In the genomic region with DNA sequence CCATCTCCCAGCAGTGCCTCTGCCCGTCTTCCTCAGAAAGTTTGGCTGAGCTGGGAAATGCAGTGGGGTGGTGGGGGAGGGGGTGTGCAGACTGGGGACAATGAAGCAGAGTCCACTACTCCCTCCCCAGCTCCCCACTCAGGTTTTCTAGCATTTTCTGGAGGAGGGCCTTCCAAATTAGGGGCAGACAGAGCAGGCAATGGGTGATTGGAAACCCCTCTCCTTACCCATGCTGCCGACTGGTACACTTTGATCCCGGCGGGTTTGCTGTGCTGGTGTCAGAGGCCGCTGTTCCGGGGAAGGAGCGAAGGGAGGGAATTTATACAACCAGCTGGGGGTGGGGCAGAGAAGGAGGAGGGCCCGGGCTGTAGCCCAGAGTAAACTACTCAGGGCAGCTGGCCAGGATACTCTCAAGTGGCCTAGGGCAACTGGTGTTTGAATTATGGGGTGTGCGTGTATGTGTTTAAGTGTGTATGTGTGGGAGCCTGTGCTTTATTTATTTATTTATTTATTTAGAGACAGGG, we compare ENCODE assay signal across 8 cellular contexts. TPM values are rescaled to one million over a fixed set of nuclear protein-coding genes. Genes with fewer than 3 reads are reported as not detected.
DNase-seq lines count a peak whose midpoint lies in the region; ATAC-seq and TF ChIP-seq lines count a peak whose summit lies in the region.

A gene (minus strand): TSS at position 295 of the 524 bp plus-strand sequence. CDS start 64 bp downstream, at position 231.

- H3K23ac ChIP-seq in mesenchymal stem cell (ENCODE audit: low read length in 2 of 2) = no peak within 1 kb of the TSS

- H3K4me1 ChIP-seq in mesenchymal stem cell (ENCODE audit: control insufficient read depth, insufficient read depth, low read depth, low read length) = peaks cover 20% of the 10 kb centered on the region
- peaks cover 33 to 52% (median 42%) of the 10 kb centered on the region in 4 donors for H3K4me1 ChIP-seq in upper lobe of left lung

- peaks cover 7 to 21% of the 10 kb centered on the region in 2 experiments for H3K36me3 ChIP-seq in mesenchymal stem cell (ENCODE audit: control insufficient read depth in 1 of 2, insufficient read depth in 2 of 2, low read depth in 1 of 2, low read length in 2 of 2)
- peaks cover 0 to 15% (median 4%) of the 10 kb centered on the region in 4 donors for H3K36me3 ChIP-seq in upper lobe of left lung

- H3K18ac ChIP-seq in mesenchymal stem cell (ENCODE audit: low read depth in 1 of 2, low read length in 2 of 2) = peak within 1 kb of the TSS; percentile 37 to 78

- TF ChIP-seq EP300 in upper lobe of left lung (IDR thresholded peaks at IDR 0.05) = peak in 1 of 4 donors; percentile 23

- peak within 1 kb of the TSS; percentile 55 for H2BK120ac ChIP-seq in mesenchymal stem cell (ENCODE audit: low read depth, low read length)

- ATAC-seq in upper lobe of left lung (ENCODE audit: low FRiP score in 2 of 2) = peak; percentile 84 to 85
- ATAC-seq in HG02938 (IDR thresholded peaks at IDR 0.05; ENCODE audit: unreplicated experiment) = no peak
- no peak for ATAC-seq in GM19463 (IDR thresholded peaks at IDR 0.05; ENCODE audit: unreplicated experiment)

- H2AFZ ChIP-seq in mesenchymal stem cell (ENCODE audit: low read depth, low read length) = no peak within 1 kb of the TSS

- H2AK5ac ChIP-seq in mesenchymal stem cell (ENCODE audit: low read length, severe bottlenecking) = peak within 1 kb of the TSS; percentile 47

- H3K4me3 ChIP-seq in mesenchymal stem cell (ENCODE audit: insufficient read depth in 1 of 2, low read depth in 1 of 2, low read length in 2 of 2) (peak within 1 kb of the TSS in 1 of 2 experiments; percentile 84), upper lobe of left lung (peak within 1 kb of the TSS; percentile 7 to 66 (median 56))

- peak within 1 kb of the TSS; percentile 59 for H4K8ac ChIP-seq in mesenchymal stem cell (ENCODE audit: low read length)

- H3K4ac ChIP-seq in mesenchymal stem cell (ENCODE audit: low read depth in 1 of 2, low read length in 2 of 2) = peak within 1 kb of the TSS in 1 of 2 experiments; percentile 71

- H3K9ac ChIP-seq in mesenchymal stem cell (ENCODE audit: low read length) = peak within 1 kb of the TSS; percentile 84

- under 1% methylated on average over 9 of the region's 9 CpGs for WGBS in mesenchymal stem cell
- 23 to 45% methylated on average over 9 of the region's 9 CpGs for WGBS in upper lobe of left lung, 2 donors

- peak in 3 of 4 donors; percentile 81 to 96 (median 87) for TF ChIP-seq POLR2A in upper lobe of left lung (IDR thresholded peaks at IDR 0.05)

- H3K79me1 ChIP-seq in mesenchymal stem cell (replicated peaks; ENCODE audit: low read length, poor library complexity, severe bottlenecking) = peaks cover 6% of the 10 kb centered on the region

- H3K27ac ChIP-seq in mesenchymal stem cell (ENCODE audit: low read length, poor library complexity, severe bottlenecking) (no peak within 1 kb of the TSS), upper lobe of left lung (peak within 1 kb of the TSS; percentile 78 to 89 (median 84))

- peak within 1 kb of the TSS; percentile 20 for H2BK15ac ChIP-seq in mesenchymal stem cell (ENCODE audit: low read depth, poor library complexity, severe bottlenecking)

- TF ChIP-seq CTCF in upper lobe of left lung (IDR thresholded peaks at IDR 0.05) = no peak

- H2BK12ac ChIP-seq in mesenchymal stem cell (ENCODE audit: low read length in 2 of 2) = peak within 1 kb of the TSS; percentile 63 to 67

- DNase-seq in ELF-1 (ENCODE audit: low read depth, low spot score) (peak; percentile 83), NCI-H69 (lab: John Stamatoyannopoulos, UW) (peak; percentile 97), epidermal melanocyte (ENCODE audit: insufficient read length, low spot score) (peak; percentile 77), mesenchymal stem cell (peak; percentile 91), upper lobe of left lung (peak in 1 of 2 donors; percentile 91)
- no peak for DNase-seq in activated effector memory CD4-positive, alpha-beta T cell treated with Interleukin-2 at 50 U/mL for 16 hours

- H3K4me2 ChIP-seq in mesenchymal stem cell (ENCODE audit: low read length, poor library complexity, severe bottlenecking) = peak within 1 kb of the TSS; percentile 72

- H3K14ac ChIP-seq in mesenchymal stem cell (ENCODE audit: low read length in 2 of 2) = no peak within 1 kb of the TSS

- no peak within 1 kb of the TSS for H2BK5ac ChIP-seq in mesenchymal stem cell (ENCODE audit: low read depth, low read length, poor library complexity, severe bottlenecking)

- no peaks in the 10 kb centered on the region for H3K9me3 ChIP-seq in mesenchymal stem cell (ENCODE audit: control insufficient read depth, low read length)
- no peaks in the 10 kb centered on the region for H3K9me3 ChIP-seq in upper lobe of left lung

- H4K91ac ChIP-seq in mesenchymal stem cell (ENCODE audit: low read length) = peak within 1 kb of the TSS; percentile 21

- H3K27me3 ChIP-seq in mesenchymal stem cell (ENCODE audit: control insufficient read depth in 1 of 2, insufficient read depth in 1 of 2, low read length in 2 of 2) (peaks cover 0 to 1% of the 10 kb centered on the region in 2 experiments), upper lobe of left lung (no peaks in the 10 kb centered on the region)

RNA-seq across cellular contexts. Expression of the gene that starts here (rescaled TPM):
- polyA plus RNA-seq in mesenchymal stem cell (2013, experiment 1 of 2) = 23.4 TPM
- polyA plus RNA-seq in mesenchymal stem cell (2013, experiment 2 of 2) = 22.9 TPM
- total RNA-seq in upper lobe of left lung = 100 to 1,000 TPM; 241 to 804 (median 431) TPM

Comparison
In these comparisons a context has a peak if more than half of its experiments do, and no peak if none do; other contexts are left out.
1. ATAC-seq: peak in upper lobe of left lung (2 of 2); none in HG02938 (single experiment) and GM19463 (single experiment).